In genomic region chr20:61125536-61126180, GRCh38 we compare ENCODE assay signal across 26 cellular contexts.
"Had no signal": no experiment of that assay in that cellular context is flagged by ENCODE, and none has a peak within 500 bp of the region (broad histone marks: within the 10 kb centered on the region; RNA-seq: fewer than 3 reads in every experiment).

No MANE protein-coding gene starts in this region.

- ATAC-seq: activated CD4-positive, CD25-positive, alpha-beta regulatory T cell treated with anti-CD3 and anti-CD28 coated beads, Interleukin-2, amount 50 U/mL, for 24 hours; activated naive CD8-positive, alpha-beta T cell treated with anti-CD3 and anti-CD28 coated beads, Interleukin-2, amount 50 U/mL, for 24 hours; gastrocnemius medialis; left colon; natural killer cell; right lobe of liver; stimulated activated effector memory CD8-positive, alpha-beta T cell treated with anti-CD3 and anti-CD28 coated beads, Interleukin-12 subunit alpha, Interleukin-12 subunit beta, amount 100 ng/mL, for 72 hours had no signal

- H3K27me3 ChIP-seq: gastrocnemius medialis, right lobe of liver, vagina had no signal

- H3K9me3 ChIP-seq: gastrocnemius medialis, right lobe of liver, thoracic aorta, vagina had no signal

- H3K4me1 Mint-ChIP-seq: immature natural killer cell had no signal

- H3K36me3 ChIP-seq: gastrocnemius medialis, right lobe of liver, thoracic aorta, vagina, WERI-Rb-1 had no signal

- H3K4me3 Mint-ChIP-seq: activated naive CD4-positive, alpha-beta T cell treated with anti-CD3 and anti-CD28 coated beads, Interleukin-2, amount 50 U/mL, for 24 hours; activated naive CD8-positive, alpha-beta T cell treated with anti-CD3 and anti-CD28 coated beads, Interleukin-2, amount 50 U/mL, for 24 hours; activated T-helper 1 cell treated with anti-CD3 and anti-CD28 coated beads, Interleukin-12 subunit alpha, Interleukin-12 subunit beta, Interleukin-2, Interleukin-4 antibody, amounts not matched to agents 30 ng/mL and 10 ng/mL and 1 ng/mL, durations not matched to agents 14 hours and 24 hours and 36 hours; immature natural killer cell; natural killer cell; stimulated activated effector memory CD8-positive, alpha-beta T cell treated with anti-CD3 and anti-CD28 coated beads, Interleukin-12 subunit alpha, Interleukin-12 subunit beta, amount 100 ng/mL, for 72 hours; stimulated activated naive CD8-positive, alpha-beta T cell treated with anti-CD3 and anti-CD28 coated beads, Interleukin-15, Interleukin-2, amounts not matched to agents 100 ng/mL and 50 ng/mL, for 24 hours; type B pancreatic cell had no signal

- H3K27ac ChIP-seq: gastrocnemius medialis, right lobe of liver, thoracic aorta, vagina, WERI-Rb-1 had no signal

- H3K27me3 Mint-ChIP-seq: activated naive CD8-positive, alpha-beta T cell treated with anti-CD3 and anti-CD28 coated beads, Interleukin-2, amount 50 U/mL, for 24 hours had no signal

- H3K9me3 Mint-ChIP-seq: activated naive CD4-positive, alpha-beta T cell treated with anti-CD3 and anti-CD28 coated beads, Interleukin-2, amount 50 U/mL, for 24 hours; activated naive CD8-positive, alpha-beta T cell treated with anti-CD3 and anti-CD28 coated beads, Interleukin-2, amount 50 U/mL, for 24 hours; activated T-helper 1 cell treated with anti-CD3 and anti-CD28 coated beads, Interleukin-12 subunit alpha, Interleukin-12 subunit beta, Interleukin-2, Interleukin-4 antibody, amounts not matched to agents 30 ng/mL and 10 ng/mL and 1 ng/mL, durations not matched to agents 14 hours and 24 hours and 36 hours; immature natural killer cell; natural killer cell; stimulated activated effector memory CD8-positive, alpha-beta T cell treated with anti-CD3 and anti-CD28 coated beads, Interleukin-12 subunit alpha, Interleukin-12 subunit beta, amount 100 ng/mL, for 72 hours; stimulated activated naive CD8-positive, alpha-beta T cell treated with anti-CD3 and anti-CD28 coated beads, Interleukin-15, Interleukin-2, amounts not matched to agents 100 ng/mL and 50 ng/mL, for 24 hours; type B pancreatic cell had no signal

- DNase-seq: activated CD4-positive, alpha-beta T cell treated with anti-CD3 and anti-CD28 coated beads for 48 hours; activated CD4-positive, alpha-beta T cell treated with anti-CD3 and anti-CD28 coated beads, Interleukin-2, amount 50 U/mL, for 48 hours; activated CD8-positive, alpha-beta memory T cell treated with anti-CD3 and anti-CD28 coated beads for 24 hours; activated CD8-positive, alpha-beta memory T cell treated with anti-CD3 and anti-CD28 coated beads, Interleukin-2, amount 50 U/mL, for 4 hours; activated gamma-delta T cell treated with Interleukin-2 at 50 U/mL for 16 hours; activated naive CD8-positive, alpha-beta T cell treated with anti-CD3 and anti-CD28 coated beads, Interleukin-2, amount 50 U/mL, for 24 hours; activated T-cell treated with anti-CD3 and anti-CD28 coated beads, Interleukin-2, amount 50 U/mL, for 1 hour; amygdala; effector memory CD4-positive, alpha-beta T cell; erythroblast; gastrocnemius medialis; immature natural killer cell; kidney; left colon; natural killer cell; right lobe of liver; stimulated activated CD4-positive, alpha-beta T cell treated with anti-CD3 and anti-CD28 coated beads, Interleukin-4, amount 100 ng/mL, for 24 hours; WERI-Rb-1 had no signal

- H3K27ac Mint-ChIP-seq: activated naive CD4-positive, alpha-beta T cell treated with anti-CD3 and anti-CD28 coated beads, Interleukin-2, amount 50 U/mL, for 24 hours; activated naive CD8-positive, alpha-beta T cell treated with anti-CD3 and anti-CD28 coated beads, Interleukin-2, amount 50 U/mL, for 24 hours; activated T-helper 1 cell treated with anti-CD3 and anti-CD28 coated beads, Interleukin-12 subunit alpha, Interleukin-12 subunit beta, Interleukin-2, Interleukin-4 antibody, amounts not matched to agents 30 ng/mL and 10 ng/mL and 1 ng/mL, durations not matched to agents 14 hours and 24 hours and 36 hours; immature natural killer cell; natural killer cell; stimulated activated effector memory CD8-positive, alpha-beta T cell treated with anti-CD3 and anti-CD28 coated beads, Interleukin-12 subunit alpha, Interleukin-12 subunit beta, amount 100 ng/mL, for 72 hours; stimulated activated naive CD8-positive, alpha-beta T cell treated with anti-CD3 and anti-CD28 coated beads, Interleukin-15, Interleukin-2, amounts not matched to agents 100 ng/mL and 50 ng/mL, for 24 hours; type B pancreatic cell had no signal

- H3K36me3 Mint-ChIP-seq: activated naive CD4-positive, alpha-beta T cell treated with anti-CD3 and anti-CD28 coated beads, Interleukin-2, amount 50 U/mL, for 24 hours; immature natural killer cell; natural killer cell; stimulated activated effector memory CD8-positive, alpha-beta T cell treated with anti-CD3 and anti-CD28 coated beads, Interleukin-12 subunit alpha, Interleukin-12 subunit beta, amount 100 ng/mL, for 72 hours; type B pancreatic cell had no signal

- H3K4me3 ChIP-seq: gastrocnemius medialis, right lobe of liver, thoracic aorta, vagina had no signal

- H3K4me1 ChIP-seq: gastrocnemius medialis, right lobe of liver, vagina had no signal
